Comparison of ENCODE assay signal across 1 cellular context in genomic region chr6:85361643-85362014, GRCh38.
TF ChIP-seq lines count a peak whose summit lies in the region.

No MANE protein-coding gene starts in this region.

TF ChIP-seq in HEK293, 187 proteins besides CTCF, POLR2A, EP300 and RAD21 (continued from another document):
- no peak for TF ChIP-seq ZNF645 (tag by site-specific recombination; IDR thresholded peaks at IDR 0.05)
- TF ChIP-seq ZNF529 (tag by site-specific recombination; IDR thresholded peaks at IDR 0.05; ENCODE audit: insufficient replicate concordance): no peak
- TF ChIP-seq SETDB1 (IDR thresholded peaks at IDR 0.05; ENCODE audit: insufficient read length, low read length): no peak
- TF ChIP-seq ZFP41 (tag by site-specific recombination; IDR thresholded peaks at IDR 0.05; ENCODE audit: borderline replicate concordance): no peak
- no peak for TF ChIP-seq ZSCAN18 (tag by site-specific recombination; IDR thresholded peaks at IDR 0.05)
- TF ChIP-seq ZBTB8A (tag by site-specific recombination; IDR thresholded peaks at IDR 0.05): no peak
- TF ChIP-seq, protein P1, sequence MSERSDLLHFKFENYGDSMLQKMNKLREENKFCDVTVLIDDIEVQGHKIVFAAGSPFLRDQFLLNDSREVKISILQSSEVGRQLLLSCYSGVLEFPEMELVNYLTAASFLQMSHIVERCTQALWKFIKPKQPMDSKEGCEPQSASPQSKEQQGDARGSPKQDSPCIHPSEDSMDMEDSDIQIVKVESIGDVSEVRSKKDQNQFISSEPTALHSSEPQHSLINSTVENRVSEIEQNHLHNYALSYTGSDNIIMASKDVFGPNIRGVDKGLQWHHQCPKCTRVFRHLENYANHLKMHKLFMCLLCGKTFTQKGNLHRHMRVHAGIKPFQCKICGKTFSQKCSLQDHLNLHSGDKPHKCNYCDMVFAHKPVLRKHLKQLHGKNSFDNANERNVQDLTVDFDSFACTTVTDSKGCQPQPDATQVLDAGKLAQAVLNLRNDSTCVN (tag by site-specific recombination; optimal IDR thresholded peaks at IDR 0.05): no peak
- no peak for TF ChIP-seq ZNF626 (tag by site-specific recombination; IDR thresholded peaks at IDR 0.05)
- TF ChIP-seq ZNF221 (tag by site-specific recombination; IDR thresholded peaks at IDR 0.05; ENCODE audit: borderline replicate concordance): no peak
- TF ChIP-seq, protein P2, sequence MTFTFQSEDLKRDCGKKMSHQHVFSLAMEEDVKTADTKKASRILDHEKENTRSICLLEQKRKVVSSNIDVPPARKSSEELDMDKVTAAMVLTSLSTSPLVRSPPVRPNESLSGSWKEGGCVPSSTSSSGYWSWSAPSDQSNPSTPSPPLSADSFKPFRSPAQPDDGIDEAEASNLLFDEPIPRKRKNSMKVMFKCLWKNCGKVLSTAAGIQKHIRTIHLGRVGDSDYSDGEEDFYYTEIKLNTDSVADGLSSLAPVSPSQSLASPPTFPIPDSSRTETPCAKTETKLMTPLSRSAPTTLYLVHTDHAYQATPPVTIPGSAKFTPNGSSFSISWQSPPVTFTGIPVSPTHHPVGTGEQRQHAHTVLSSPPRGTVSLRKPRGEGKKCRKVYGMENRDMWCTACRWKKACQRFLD (tag by site-specific recombination; IDR thresholded peaks at IDR 0.05): no peak
- TF ChIP-seq WT1 (tag by site-specific recombination; IDR thresholded peaks at IDR 0.05): no peak
- no peak for TF ChIP-seq ZNF23 (tag by site-specific recombination; IDR thresholded peaks at IDR 0.05; ENCODE audit: borderline replicate concordance)
- TF ChIP-seq, protein P3, sequence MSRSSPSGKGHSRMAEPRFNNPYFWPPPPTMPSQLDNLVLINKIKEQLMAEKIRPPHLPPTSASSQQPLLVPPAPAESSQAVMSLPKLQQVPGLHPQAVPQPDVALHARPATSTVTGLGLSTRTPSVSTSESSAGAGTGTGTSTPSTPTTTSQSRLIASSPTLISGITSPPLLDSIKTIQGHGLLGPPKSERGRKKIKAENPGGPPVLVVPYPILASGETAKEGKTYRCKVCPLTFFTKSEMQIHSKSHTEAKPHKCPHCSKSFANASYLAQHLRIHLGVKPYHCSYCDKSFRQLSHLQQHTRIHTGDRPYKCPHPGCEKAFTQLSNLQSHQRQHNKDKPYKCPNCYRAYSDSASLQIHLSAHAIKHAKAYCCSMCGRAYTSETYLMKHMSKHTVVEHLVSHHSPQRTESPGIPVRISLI (tag by site-specific recombination; IDR thresholded peaks at IDR 0.05): no peak
TF ChIP-seq in HEK293: peak in this region for 0.
